Comparison of ENCODE assay signal across 1 cellular context in genomic region chr3:185846041-185846440, GRCh38.
A peak's percentile ranks its signal among the peaks of the same experiment; 100 is the strongest.
TF ChIP-seq lines count a peak whose summit lies in the region.

No MANE protein-coding gene starts in this region.

TF ChIP-seq in HepG2, 621 proteins besides CTCF, POLR2A, EP300 and RAD21 (continued from another document):
- TF ChIP-seq, protein P1, sequence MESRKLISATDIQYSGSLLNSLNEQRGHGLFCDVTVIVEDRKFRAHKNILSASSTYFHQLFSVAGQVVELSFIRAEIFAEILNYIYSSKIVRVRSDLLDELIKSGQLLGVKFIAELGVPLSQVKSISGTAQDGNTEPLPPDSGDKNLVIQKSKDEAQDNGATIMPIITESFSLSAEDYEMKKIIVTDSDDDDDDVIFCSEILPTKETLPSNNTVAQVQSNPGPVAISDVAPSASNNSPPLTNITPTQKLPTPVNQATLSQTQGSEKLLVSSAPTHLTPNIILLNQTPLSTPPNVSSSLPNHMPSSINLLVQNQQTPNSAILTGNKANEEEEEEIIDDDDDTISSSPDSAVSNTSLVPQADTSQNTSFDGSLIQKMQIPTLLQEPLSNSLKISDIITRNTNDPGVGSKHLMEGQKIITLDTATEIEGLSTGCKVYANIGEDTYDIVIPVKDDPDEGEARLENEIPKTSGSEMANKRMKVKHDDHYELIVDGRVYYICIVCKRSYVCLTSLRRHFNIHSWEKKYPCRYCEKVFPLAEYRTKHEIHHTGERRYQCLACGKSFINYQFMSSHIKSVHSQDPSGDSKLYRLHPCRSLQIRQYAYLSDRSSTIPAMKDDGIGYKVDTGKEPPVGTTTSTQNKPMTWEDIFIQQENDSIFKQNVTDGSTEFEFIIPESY (CRISPR knock-in tag; IDR thresholded peaks at IDR 0.05) = peak; percentile 9; the same call in 1 of the 2 replicates
